ENCODE assay signal across 8 cellular contexts in the genomic region with DNA sequence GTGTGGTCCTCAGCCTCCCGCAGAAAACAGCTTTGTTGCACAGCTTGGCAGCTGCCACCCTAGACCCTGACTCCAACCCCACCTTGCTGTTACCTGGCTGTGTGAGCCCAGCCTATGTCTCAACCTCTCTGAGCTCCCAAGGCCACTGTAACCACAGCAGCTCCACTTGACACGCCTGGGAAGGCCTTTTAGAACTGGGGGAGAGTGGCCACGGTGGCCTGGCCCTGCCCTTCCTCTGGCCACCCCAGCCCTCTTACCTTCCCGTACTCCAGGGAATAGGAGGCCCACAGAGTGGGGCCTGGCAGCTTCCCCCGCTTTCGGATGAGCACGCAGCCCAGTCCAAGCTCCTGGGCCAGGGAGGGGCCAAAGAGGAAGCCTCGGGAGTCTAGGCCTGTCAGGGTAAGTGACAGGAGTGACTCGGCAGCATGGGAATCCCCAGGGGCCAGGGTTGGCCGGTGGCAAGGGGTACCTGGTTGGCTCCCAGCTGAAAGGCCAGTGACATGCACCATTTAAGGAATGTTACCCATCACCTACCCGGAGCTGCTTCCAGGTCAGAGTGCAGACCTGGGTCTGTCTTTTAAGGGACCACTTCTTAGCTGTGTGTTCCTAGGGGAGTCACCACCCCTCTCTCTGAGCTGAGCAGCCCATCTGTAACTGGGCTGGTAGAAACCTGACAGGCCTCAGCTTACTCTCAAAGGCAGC. TPM values are rescaled to one million over a fixed set of nuclear protein-coding genes. Genes with fewer than 3 reads are reported as not detected.
DNase-seq lines count a peak whose midpoint lies in the region; ATAC-seq, FAIRE-seq and TF ChIP-seq lines count a peak whose summit lies in the region.

No MANE protein-coding gene starts in this region.

- peaks cover 30% of the 10 kb centered on the region for H3K4me1 Mint-ChIP-seq in activated CD4-positive, alpha-beta memory T cell treated with anti-CD3 and anti-CD28 coated beads for 36 hours (ENCODE audit: low read depth)

- peaks cover 48% of the 10 kb centered on the region for H3K36me3 Mint-ChIP-seq in activated CD4-positive, alpha-beta memory T cell treated with anti-CD3 and anti-CD28 coated beads for 36 hours

- H3K9me3 Mint-ChIP-seq in activated CD4-positive, alpha-beta memory T cell treated with anti-CD3 and anti-CD28 coated beads for 36 hours, result no peaks in the 10 kb centered on the region

- peak overlapping the region; percentile 83 for H3K4me3 ChIP-seq in A549
- peak overlapping the region; percentile 66 for H3K4me3 ChIP-seq in HAP-1

- peak overlapping the region; percentile 98 to 99 for H3K27ac ChIP-seq in A549

- peaks cover 23% of the 10 kb centered on the region for H3K4me1 ChIP-seq in A549
- H3K4me1 ChIP-seq in HAP-1, result peaks cover 15% of the 10 kb centered on the region

- in situ Hi-C loops in HAP-1 (cut with MboI; ENCODE audit: low sequenced_read_pairs) (loop anchor here (10.0 to 25.0 kb wide), 3 partner anchors 354 to 752 kb away; partner anchors contain the start of genes RPL13 and ZNF778), GM13977 (cut with MboI; ENCODE audit: low pct_unique_long_range_greater_than_20kb, low sequenced_read_pairs, unreplicated experiment) (no loop called here)

- TF ChIP-seq POLR2A in A549 (IDR thresholded peaks at IDR 0.05; ENCODE audit: low read length), result no peak

- no peaks in the 10 kb centered on the region for H3K27me3 ChIP-seq in HAP-1 (ENCODE audit: low read depth)

- intact Hi-C loops in activated CD4-positive, alpha-beta memory T cell treated with anti-CD3 and anti-CD28 coated beads for 36 hours (cut with micrococcal nuclease), result loop anchor here (2.0 to 10.0 kb wide), 2 partner anchors 28 to 284 kb away; partner anchors contain the start of gene ACSF3

- no peak for TF ChIP-seq CTCF in A549 (IDR thresholded peaks at IDR 0.05)
- no peak for TF ChIP-seq CTCF in GM13977 (IDR thresholded peaks at IDR 0.05; ENCODE audit: extremely low read depth, insufficient read depth, missing control alignments)

- no peaks in the 10 kb centered on the region for H3K9me3 ChIP-seq in A549
- no peaks in the 10 kb centered on the region for H3K9me3 ChIP-seq in HAP-1

- H3K4me2 ChIP-seq in A549, result peak overlapping the region; percentile 99

- H3K27ac Mint-ChIP-seq in activated CD4-positive, alpha-beta memory T cell treated with anti-CD3 and anti-CD28 coated beads for 36 hours, result peak overlapping the region; percentile 89

- DNase-seq in A549 (ENCODE audit: low read depth in 1 of 2, low spot score in 1 of 2) (no peak), HAP-1 (ENCODE audit: low spot score in 2 of 2) (peak; percentile 39 to 67), glomerular visceral epithelial cell (ENCODE audit: extremely low spot score) (peak; percentile 27), NCI-H2029 (lab: John Stamatoyannopoulos, UW) (no peak), NCI-H1092 treated with DMSO at 0.1 percent for 48 hours (lab: John Stamatoyannopoulos, UW) (no peak), GM13977 (ENCODE audit: low spot score) (no peak)
- peak; percentile 72 for DNase-seq in activated CD4-positive, alpha-beta memory T cell treated with anti-CD3 and anti-CD28 coated beads for 36 hours
- peak; percentile 46 for DNase-seq in stimulated activated CD4-positive, alpha-beta T cell treated with anti-CD3 and anti-CD28 coated beads, Interleukin-4, amount 100 ng/mL, for 1 hour

- WGBS in A549 (ENCODE audit: missing lambda C conversion rate), result 39% methylated on average over 10 of the region's 11 CpGs

- ATAC-seq in A549, result peak in 1 of 2 experiments; percentile 0; a peak in 2 of 6 replicates

- no peak for FAIRE-seq in A549 (lab: Jason Lieb, UNC)

- CTCF ChIA-PET in A549 (lab: Yijun Ruan, JAX), result interaction anchor here (0.8 to 3.8 kb wide), 7 partner anchors 9 to 406 kb away, joined by 3 to 28 read pairs (median 5); partner anchors contain the start of genes GALNS and TRAPPC2L
- CTCF ChIA-PET in activated CD4-positive, alpha-beta memory T cell treated with anti-CD3 and anti-CD28 coated beads for 36 hours (lab: Charles Lee), result interaction anchor here (0.6 to 5.2 kb wide), 9 partner anchors 10 to 1100 kb away, joined by 3 to 39 read pairs (median 4); partner anchors contain the start of genes GALNS and TRAPPC2L

- no peak for TF ChIP-seq RAD21 in A549 (conservative IDR thresholded peaks at IDR 0.05 in 1 of 2, IDR thresholded peaks at IDR 0.05 in 1 of 2)

- POLR2A ChIA-PET in A549 (lab: Yijun Ruan, JAX), result interaction anchor here (0.8 to 4.8 kb wide), 7 partner anchors 7 to 73 kb away, joined by 3 to 33 read pairs (median 6); partner anchors contain the start of genes CDT1, GALNS, PIEZO1 and TRAPPC2L
- POLR2A ChIA-PET in activated CD4-positive, alpha-beta memory T cell treated with anti-CD3 and anti-CD28 coated beads for 36 hours (lab: Charles Lee), result interaction anchor here (1.0 to 6.9 kb wide), 7 partner anchors 7 to 406 kb away, joined by 3 to 81 read pairs (median 10); partner anchors contain the start of genes GALNS, PIEZO1 and TRAPPC2L

- peak overlapping the region; percentile 95 for H3K4me3 Mint-ChIP-seq in activated CD4-positive, alpha-beta memory T cell treated with anti-CD3 and anti-CD28 coated beads for 36 hours

- H3K36me3 ChIP-seq in HAP-1 (replicated peaks), result peaks cover 57% of the 10 kb centered on the region

- H3K27me3 Mint-ChIP-seq in activated CD4-positive, alpha-beta memory T cell treated with anti-CD3 and anti-CD28 coated beads for 36 hours, result no peaks in the 10 kb centered on the region

- no peak for TF ChIP-seq EP300 in A549 (IDR thresholded peaks at IDR 0.05)

TF ChIP-seq in A549, 52 proteins besides CTCF, POLR2A, EP300 and RAD21:
- TF ChIP-seq ZFP36 (IDR thresholded peaks at IDR 0.05; ENCODE audit: borderline replicate concordance, partially characterized antibody) (peak; percentile 51), HEYL (CRISPR knock-in tag; IDR thresholded peaks at IDR 0.05) (no peak), MAX (IDR thresholded peaks at IDR 0.05) (0 out of 2 replicates have a peak, but pooled peaks have one; percentile 16), HOXB13 (CRISPR knock-in tag; IDR thresholded peaks at IDR 0.05; ENCODE audit: low read depth) (no peak), BHLHE40 (IDR thresholded peaks at IDR 0.05; ENCODE audit: low read depth, low read length) (no peak)
- TF ChIP-seq, protein P1, sequence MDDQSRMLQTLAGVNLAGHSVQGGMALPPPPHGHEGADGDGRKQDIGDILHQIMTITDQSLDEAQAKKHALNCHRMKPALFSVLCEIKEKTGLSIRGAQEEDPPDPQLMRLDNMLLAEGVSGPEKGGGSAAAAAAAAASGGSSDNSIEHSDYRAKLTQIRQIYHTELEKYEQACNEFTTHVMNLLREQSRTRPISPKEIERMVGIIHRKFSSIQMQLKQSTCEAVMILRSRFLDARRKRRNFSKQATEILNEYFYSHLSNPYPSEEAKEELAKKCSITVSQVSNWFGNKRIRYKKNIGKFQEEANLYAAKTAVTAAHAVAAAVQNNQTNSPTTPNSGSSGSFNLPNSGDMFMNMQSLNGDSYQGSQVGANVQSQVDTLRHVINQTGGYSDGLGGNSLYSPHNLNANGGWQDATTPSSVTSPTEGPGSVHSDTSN (IDR thresholded peaks at IDR 0.05), result peak; percentile 69

RNA-seq across cellular contexts. Expression of gene APRT, which starts 1.4 kb away (rescaled TPM):
- polyA plus RNA-seq in A549 (2011; rRNA removed) (113 and 115 TPM in 2 replicates), A549 (2017; fragmentation: RNase III; extraction: RNeasy Plus Mini Kit Qiagen cat#74134 plus additional on column Dnase treatment) (252 to 259 TPM (median 258 TPM) in 3 replicates)
- polyA plus RNA-seq in A549 (2012; cell fraction: cytosol; rRNA removed), result 223 and 291 TPM in 2 replicates
- 199 and 257 TPM in 2 replicates for polyA plus RNA-seq in A549 (2012; cell fraction: nucleus; rRNA removed)
- polyA minus RNA-seq in A549 (2011; rRNA and poly(A)+ RNA removed), result 54.2 and 54.5 TPM in 2 replicates
- total RNA-seq in activated CD4-positive, alpha-beta memory T cell treated with anti-CD3 and anti-CD28 coated beads for 36 hours, result 100 to 1,000 TPM; 270 to 272 TPM

RNA-seq across cellular contexts. Expression of gene CDT1, which starts 6.7 kb away (rescaled TPM):
- polyA plus RNA-seq in A549 (2011; rRNA removed) (3.4 and 3.8 TPM in 2 replicates), A549 (2017; fragmentation: RNase III; extraction: RNeasy Plus Mini Kit Qiagen cat#74134 plus additional on column Dnase treatment) (16.0 to 17.5 TPM (median 17.0 TPM) in 3 replicates)
- polyA plus RNA-seq in A549 (2012; cell fraction: cytosol; rRNA removed), result 30.8 and 47.0 TPM in 2 replicates
- 41.9 and 85.6 TPM in 2 replicates for polyA plus RNA-seq in A549 (2012; cell fraction: nucleus; rRNA removed)
- 4.1 and 6.5 TPM in 2 replicates for polyA minus RNA-seq in A549 (2011; rRNA and poly(A)+ RNA removed)
- 100 to 1,000 TPM; 169 to 183 TPM for total RNA-seq in activated CD4-positive, alpha-beta memory T cell treated with anti-CD3 and anti-CD28 coated beads for 36 hours

RNA-seq across cellular contexts. Expression of gene PIEZO1, which starts 25.3 kb away (rescaled TPM):
- polyA plus RNA-seq in A549 (2011; rRNA removed) (26.1 and 35.9 TPM in 2 replicates), A549 (2017; fragmentation: RNase III; extraction: RNeasy Plus Mini Kit Qiagen cat#74134 plus additional on column Dnase treatment) (78.3 to 84.7 TPM (median 79.1 TPM) in 3 replicates)
- 141 and 172 TPM in 2 replicates for polyA plus RNA-seq in A549 (2012; cell fraction: cytosol; rRNA removed)
- polyA plus RNA-seq in A549 (2012; cell fraction: nucleus; rRNA removed), result 630 and 946 TPM in 2 replicates
- polyA minus RNA-seq in A549 (2011; rRNA and poly(A)+ RNA removed), result 43.0 and 54.8 TPM in 2 replicates
- total RNA-seq in activated CD4-positive, alpha-beta memory T cell treated with anti-CD3 and anti-CD28 coated beads for 36 hours, result 100 to 1,000 TPM; 221 to 234 TPM

RNA-seq across cellular contexts. Expression of gene GALNS, which starts 46.4 kb away (rescaled TPM):
- 7.0 and 14.7 TPM in 2 replicates for polyA plus RNA-seq in A549 (2011; rRNA removed)
- polyA plus RNA-seq in A549 (2012; cell fraction: cytosol; rRNA removed), result 17.3 and 22.2 TPM in 2 replicates
- 38.9 and 41.1 TPM in 2 replicates for polyA plus RNA-seq in A549 (2012; cell fraction: nucleus; rRNA removed)
- polyA plus RNA-seq in A549 (2017; fragmentation: RNase III; extraction: RNeasy Plus Mini Kit Qiagen cat#74134 plus additional on column Dnase treatment), result 27.9 to 31.2 TPM (median 29.9 TPM) in 3 replicates
- 9.8 and 10.2 TPM in 2 replicates for polyA minus RNA-seq in A549 (2011; rRNA and poly(A)+ RNA removed)
- 10 to 100 TPM; 22.0 to 24.1 TPM for total RNA-seq in activated CD4-positive, alpha-beta memory T cell treated with anti-CD3 and anti-CD28 coated beads for 36 hours

RNA-seq across cellular contexts. Expression of gene TRAPPC2L, which starts 46.6 kb away (rescaled TPM):
- polyA plus RNA-seq in A549 (2011; rRNA removed) (70.3 and 77.0 TPM in 2 replicates), A549 (2017; fragmentation: RNase III; extraction: RNeasy Plus Mini Kit Qiagen cat#74134 plus additional on column Dnase treatment) (69.4 to 80.2 TPM (median 77.5 TPM) in 3 replicates)
- polyA plus RNA-seq in A549 (2012; cell fraction: cytosol; rRNA removed), result 81.5 and 101 TPM in 2 replicates
- polyA plus RNA-seq in A549 (2012; cell fraction: nucleus; rRNA removed), result 63.1 and 63.3 TPM in 2 replicates
- polyA minus RNA-seq in A549 (2011; rRNA and poly(A)+ RNA removed), result 28.6 and 47.8 TPM in 2 replicates
- total RNA-seq in activated CD4-positive, alpha-beta memory T cell treated with anti-CD3 and anti-CD28 coated beads for 36 hours, result 10 to 100 TPM; 63.6 to 71.5 TPM

Comparison
In these comparisons a context has a peak if more than half of its experiments do, and no peak if none do; other contexts are left out.
1. DNase-seq: peak in HAP-1 (2 of 2), activated CD4-positive, alpha-beta memory T cell treated with anti-CD3 and anti-CD28 coated beads for 36 hours (single experiment), glomerular visceral epithelial cell (single experiment) and stimulated activated CD4-positive, alpha-beta T cell treated with anti-CD3 and anti-CD28 coated beads, Interleukin-4, amount 100 ng/mL, for 1 hour (single experiment); none in A549 (0 of 2), NCI-H2029 (single experiment), NCI-H1092 treated with DMSO at 0.1 percent for 48 hours (single experiment) and GM13977 (single experiment).